21 cellular contexts compared by ENCODE assay signal in the genomic region with DNA sequence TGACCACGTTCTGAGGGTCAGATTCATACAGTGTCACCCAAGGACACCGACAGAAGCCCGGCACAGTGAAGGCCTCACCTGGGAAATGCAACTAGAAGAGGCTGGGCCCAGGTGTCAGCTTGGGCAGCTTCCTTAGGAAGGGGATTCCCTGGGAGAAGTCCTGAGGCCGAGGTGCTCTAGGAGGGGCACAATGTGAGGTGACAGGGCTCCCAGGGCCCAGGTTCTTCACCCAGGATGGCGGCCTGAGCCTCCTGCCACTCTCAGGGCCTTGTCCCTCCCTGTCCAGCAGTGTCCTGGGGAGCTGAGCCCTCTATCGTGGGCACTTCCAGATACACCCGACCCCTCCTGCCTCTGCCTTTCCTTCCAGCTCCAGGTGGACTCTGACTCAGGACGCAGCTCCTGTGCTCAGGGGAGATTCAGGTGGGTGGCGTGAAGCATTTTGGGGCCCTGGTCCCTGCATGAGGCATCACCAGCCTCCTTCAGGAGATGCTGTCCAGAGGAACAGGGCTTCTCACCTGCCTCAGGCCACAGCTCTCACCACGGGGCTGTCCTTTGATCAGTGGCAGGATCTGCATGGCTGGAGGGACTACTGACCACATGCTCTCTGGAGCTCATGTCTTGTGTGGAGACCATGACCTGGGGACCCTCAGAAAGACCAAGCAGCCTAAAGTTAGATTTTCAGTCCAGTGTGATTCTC. TPM values are rescaled to one million over a fixed set of nuclear protein-coding genes. Genes with fewer than 3 reads are reported as not detected.
"Had no signal": no experiment of that assay in that cellular context is flagged by ENCODE, and none has a peak within 500 bp of the region (broad histone marks: within the 10 kb centered on the region; RNA-seq: fewer than 3 reads in every experiment).

No MANE protein-coding gene starts in this region.

- H3K9me3 Mint-ChIP-seq: activated T-cell treated with anti-CD3 and anti-CD28 coated beads, Interleukin-2, amount 50 U/mL, for 72 hours; dendritic cell treated with granulocyte-macrophage colony-stimulating factor and Interleukin-4, amounts not matched to agents 40 ng/mL and 50 ng/mL, for 4 days; effector memory CD8-positive, alpha-beta T cell; stimulated activated naive B cell treated with anti-CD40 and anti-IgM and Interleukin-4, amounts not matched to agents 10 μg/mL and 1 μg/mL and 100 μg/mL, for 72 hours had no signal

- H3K27me3 ChIP-seq: adrenal gland, body of pancreas, neutrophil, right atrium auricular region, transverse colon had no signal

- H3K4me3 ChIP-seq: adrenal gland, body of pancreas, right atrium auricular region, transverse colon had no signal

- H3K27ac Mint-ChIP-seq: activated T-cell treated with anti-CD3 and anti-CD28 coated beads, Interleukin-2, amount 50 U/mL, for 72 hours; dendritic cell treated with granulocyte-macrophage colony-stimulating factor and Interleukin-4, amounts not matched to agents 40 ng/mL and 50 ng/mL, for 4 days; effector memory CD8-positive, alpha-beta T cell; stimulated activated naive B cell treated with anti-CD40 and anti-IgM and Interleukin-4, amounts not matched to agents 10 μg/mL and 1 μg/mL and 100 μg/mL, for 72 hours had no signal

- H3K36me3 Mint-ChIP-seq: stimulated activated naive B cell treated with anti-CD40 and anti-IgM and Interleukin-4, amounts not matched to agents 10 μg/mL and 1 μg/mL and 100 μg/mL, for 72 hours had no signal

- H3K4me3 Mint-ChIP-seq: activated T-cell treated with anti-CD3 and anti-CD28 coated beads, Interleukin-2, amount 50 U/mL, for 72 hours; dendritic cell treated with granulocyte-macrophage colony-stimulating factor and Interleukin-4, amounts not matched to agents 40 ng/mL and 50 ng/mL, for 4 days; effector memory CD8-positive, alpha-beta T cell; stimulated activated naive B cell treated with anti-CD40 and anti-IgM and Interleukin-4, amounts not matched to agents 10 μg/mL and 1 μg/mL and 100 μg/mL, for 72 hours had no signal

- H3K36me3 ChIP-seq: adrenal gland, neutrophil, right atrium auricular region, transverse colon had no signal

- H3K4me1 ChIP-seq: adrenal gland, body of pancreas, right atrium auricular region, transverse colon had no signal

- H3K27ac ChIP-seq: adrenal gland, body of pancreas, neutrophil, right atrium auricular region, transverse colon had no signal

- H3K27me3 Mint-ChIP-seq: stimulated activated naive B cell treated with anti-CD40 and anti-IgM and Interleukin-4, amounts not matched to agents 10 μg/mL and 1 μg/mL and 100 μg/mL, for 72 hours had no signal

- H3K9me3 ChIP-seq: adrenal gland, body of pancreas, neutrophil, right atrium auricular region, transverse colon had no signal

- DNase-seq: activated CD4-positive, alpha-beta T cell treated with anti-CD3 and anti-CD28 coated beads, Interleukin-2, amount 50 U/mL, for 4 hours; activated CD4-positive, CD25-positive, alpha-beta regulatory T cell treated with anti-CD3 and anti-CD28 coated beads, Interleukin-2, amount 50 U/mL, for 72 hours; activated naive CD4-positive, alpha-beta T cell treated with Interleukin-2 at 50 U/mL for 16 hours; activated T-cell treated with anti-CD3 and anti-CD28 coated beads, Interleukin-2, amount 50 U/mL, for 72 hours; body of pancreas; effector memory CD8-positive, alpha-beta T cell; hippocampal formation; kidney glomerular epithelial cell; midbrain; stimulated activated CD4-positive, alpha-beta T cell treated with anti-CD3 and anti-CD28 coated beads, Interleukin-1b, Interleukin-23, amount 100 ng/mL, for 48 hours; stimulated activated naive B cell treated with anti-CD40 and anti-IgM and Interleukin-4, amounts not matched to agents 10 μg/mL and 1 μg/mL and 100 μg/mL, for 72 hours; SW 1271 had no signal

RNA-seq across cellular contexts. Expression of gene GGTLC2, which starts 58.6 kb away (rescaled TPM):
- total RNA-seq: activated T-cell treated with anti-CD3 and anti-CD28 coated beads, Interleukin-2, amount 50 U/mL, for 72 hours; adrenal gland; body of pancreas; epithelial cell of proximal tubule; lower leg skin; posterior vena cava; right atrium auricular region; subcutaneous adipose tissue; transverse colon had no signal
- polyA plus RNA-seq: adrenal gland had no signal
